ENCODE assay signal across 21 cellular contexts in the genomic region with DNA sequence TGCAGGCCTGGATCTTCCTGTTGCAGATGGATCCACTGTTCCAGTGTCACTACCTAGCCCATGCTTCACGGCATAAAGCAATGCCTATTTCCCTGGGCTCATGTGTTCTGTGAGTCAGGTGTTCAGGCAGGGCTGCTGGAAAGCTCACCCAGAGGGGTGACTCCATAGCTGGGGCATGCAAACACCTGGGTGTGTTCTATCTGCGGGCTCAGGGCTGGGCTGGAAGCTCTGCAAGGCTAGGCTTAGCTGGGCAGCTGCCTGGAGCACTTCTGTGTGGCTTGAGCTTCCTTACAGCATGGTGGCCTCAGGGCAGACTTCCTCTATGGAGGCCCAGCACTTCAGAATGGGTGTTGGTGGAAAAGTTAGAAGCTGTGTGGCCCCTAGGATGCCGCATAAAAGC.
DNase-seq lines count a peak whose midpoint lies in the region; ATAC-seq and TF ChIP-seq lines count a peak whose summit lies in the region.
"Had no signal": no experiment of that assay in that cellular context is flagged by ENCODE, and none has a peak within 500 bp of the region (broad histone marks: within the 10 kb centered on the region; RNA-seq: fewer than 3 reads in every experiment).

No MANE protein-coding gene starts in this region.

- H3K27me3 Mint-ChIP-seq in activated naive CD4-positive, alpha-beta T cell treated with anti-CD3 and anti-CD28 coated beads, Interleukin-2, amount 50 U/mL, for 24 hours: no peaks in the 10 kb centered on the region

- H3K27ac ChIP-seq in RWPE1: no peak overlapping the region
- H3K27ac ChIP-seq: adrenal gland, parathyroid adenoma, PC-9, thoracic aorta had no signal

- intact Hi-C loops in posterior vena cava (cut with DNase I): no loop called here

- CTCF ChIA-PET in RWPE1 (lab: Yijun Ruan, JAX): no interaction called here

- no peak overlapping the region for H3K4me3 ChIP-seq in epithelial cell of esophagus (ENCODE audit: low read length)
- H3K4me3 ChIP-seq: adrenal gland, PC-9, thoracic aorta had no signal

- peaks cover 85% of the 10 kb centered on the region for H3K4me1 Mint-ChIP-seq in activated naive CD4-positive, alpha-beta T cell treated with anti-CD3 and anti-CD28 coated beads, Interleukin-2, amount 50 U/mL, for 24 hours

- TF ChIP-seq CTCF in RWPE1 (conservative IDR thresholded peaks at IDR 0.05; ENCODE audit: low read depth) (no peak), epithelial cell of esophagus (IDR thresholded peaks at IDR 0.05; ENCODE audit: insufficient read depth, low read depth, low read length, missing control alignments) (no peak)

- H3K36me3 Mint-ChIP-seq in activated naive CD4-positive, alpha-beta T cell treated with anti-CD3 and anti-CD28 coated beads, Interleukin-2, amount 50 U/mL, for 24 hours: no peaks in the 10 kb centered on the region
- H3K36me3 Mint-ChIP-seq: WTC11 had no signal

- no peak for ATAC-seq in HG03095 (IDR thresholded peaks at IDR 0.05; ENCODE audit: unreplicated experiment)
- ATAC-seq: left lobe of liver had no signal

- POLR2A ChIA-PET in RWPE1 (lab: Yijun Ruan, JAX; ENCODE audit: low non-redundant PET): no interaction called here

- DNase-seq in activated naive CD4-positive, alpha-beta T cell treated with anti-CD3 and anti-CD28 coated beads, Interleukin-2, amount 50 U/mL, for 16 hours: no peak
- peak; percentile 66 for DNase-seq in RWPE1 (ENCODE audit: low spot score)
- DNase-seq in epithelial cell of esophagus (ENCODE audit: low read depth): peak; percentile 62
- DNase-seq in posterior vena cava (ENCODE audit: low spot score): peak; percentile 38
- DNase-seq in D341Med (ENCODE audit: low spot score): no peak
- no peak for DNase-seq in UCSD-AML1 (lab: John Stamatoyannopoulos, UW; ENCODE audit: unreplicated experiment)
- DNase-seq: adrenal gland; caudate nucleus; effector CD8-positive, alpha-beta T cell; H9; MV-4-11; NCI-H2081; NCI-H526; stimulated activated CD4-positive, alpha-beta T cell treated with anti-CD3 and anti-CD28 coated beads, Interleukin-4, amount 100 ng/mL, for 1 hour had no signal

- no peaks in the 10 kb centered on the region for H3K9me3 Mint-ChIP-seq in activated naive CD4-positive, alpha-beta T cell treated with anti-CD3 and anti-CD28 coated beads, Interleukin-2, amount 50 U/mL, for 24 hours
- H3K9me3 Mint-ChIP-seq: WTC11 had no signal

- H3K27ac Mint-ChIP-seq in activated naive CD4-positive, alpha-beta T cell treated with anti-CD3 and anti-CD28 coated beads, Interleukin-2, amount 50 U/mL, for 24 hours: no peak overlapping the region
- H3K27ac Mint-ChIP-seq: H9, WTC11 had no signal

- peak overlapping the region; percentile 34 for H3K4me3 Mint-ChIP-seq in activated naive CD4-positive, alpha-beta T cell treated with anti-CD3 and anti-CD28 coated beads, Interleukin-2, amount 50 U/mL, for 24 hours
- H3K4me3 Mint-ChIP-seq: H9, WTC11 had no signal

Comparison
In these comparisons a context has a peak if more than half of its experiments do, and no peak if none do; other contexts are left out.
1. DNase-seq: peak in RWPE1 (single experiment), epithelial cell of esophagus (single experiment) and posterior vena cava (single experiment); none in activated naive CD4-positive, alpha-beta T cell treated with anti-CD3 and anti-CD28 coated beads, Interleukin-2, amount 50 U/mL, for 16 hours (single experiment), D341Med (single experiment) and UCSD-AML1 (single experiment).